Comparison of ENCODE assay signal across 1 cellular context in the genomic region with DNA sequence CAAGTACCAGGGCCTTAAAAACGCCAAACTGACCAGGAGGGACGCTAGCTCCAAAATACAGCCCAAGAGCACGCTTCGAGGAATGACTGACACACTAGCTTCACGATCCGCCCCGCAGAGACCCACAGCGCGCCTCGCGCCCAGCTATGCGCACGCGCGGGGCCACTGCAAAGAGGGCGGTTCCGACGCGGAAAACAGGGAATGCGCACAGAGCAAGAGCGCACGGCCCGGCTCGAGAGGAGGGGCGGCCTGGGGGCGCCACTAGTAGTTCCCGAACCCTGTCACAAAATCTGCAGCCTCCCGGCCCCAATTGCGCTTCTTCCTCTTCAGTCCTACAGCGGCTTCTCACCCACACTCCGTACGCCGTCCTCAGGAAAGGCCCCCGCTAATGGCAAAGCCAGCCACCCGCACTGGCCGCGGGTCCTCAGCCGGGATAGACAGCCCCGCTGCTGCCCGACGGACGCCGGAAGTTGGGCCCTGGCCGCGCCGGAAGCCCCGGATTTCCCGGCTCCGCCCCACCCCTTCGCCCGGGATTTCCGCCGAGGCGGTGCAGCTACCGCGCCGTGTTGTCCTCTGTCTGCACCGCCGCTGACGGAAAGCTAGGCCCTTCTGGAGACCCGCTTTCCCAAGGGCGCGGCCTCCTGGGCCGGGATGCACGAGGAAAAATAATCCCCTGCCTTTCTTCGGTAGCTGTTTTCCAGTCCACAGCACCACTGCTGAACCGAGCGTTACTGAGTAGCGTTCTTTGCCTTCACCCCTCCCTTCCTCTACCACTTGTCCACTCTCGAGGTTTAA.
A peak's percentile ranks its signal among the peaks of the same experiment; 100 is the strongest.
TF ChIP-seq lines count a peak whose summit lies in the region.

HDHD2 (minus strand) TSS at position 472 of the 795 bp plus-strand sequence. CDS start 14,061 bp downstream, outside the sequence.

TF ChIP-seq in HepG2, 621 proteins besides CTCF, POLR2A, EP300 and RAD21 (continued from another document and continues in another):
- TF ChIP-seq HIC2 (CRISPR knock-in tag; IDR thresholded peaks at IDR 0.05; ENCODE audit: low read depth) (no peak; the same call in 1 of the 2 replicates), KDM6A (CRISPR knock-in tag; IDR thresholded peaks at IDR 0.05; ENCODE audit: low read depth) (no peak), MNT (IDR thresholded peaks at IDR 0.05) (no peak), SIN3B (IDR thresholded peaks at IDR 0.05; ENCODE audit: low read length) (no peak; the same call in 1 of the 2 replicates), ZNF407 (CRISPR knock-in tag; IDR thresholded peaks at IDR 0.05; ENCODE audit: not compliant biosample characterization) (peak; percentile 51), MLLT10 (CRISPR knock-in tag; IDR thresholded peaks at IDR 0.05) (no peak), TFDP2 (CRISPR knock-in tag; IDR thresholded peaks at IDR 0.05) (peak; percentile 50), IRF1 (CRISPR knock-in tag; IDR thresholded peaks at IDR 0.05; ENCODE audit: low read depth) (no peak), PBX3 (CRISPR knock-in tag; IDR thresholded peaks at IDR 0.05; ENCODE audit: borderline replicate concordance) (no peak; the same call in 1 of the 2 replicates), ZNF17 (CRISPR knock-in tag; IDR thresholded peaks at IDR 0.05) (no peak), ZNF850 (CRISPR knock-in tag; conservative IDR thresholded peaks at IDR 0.05) (0 out of 2 replicates have a peak, but pooled peaks have one; percentile 68), ZNF644 (CRISPR knock-in tag; IDR thresholded peaks at IDR 0.05; ENCODE audit: low read depth) (no peak), ZNF549 (CRISPR knock-in tag; IDR thresholded peaks at IDR 0.05) (no peak), ZNF264 (CRISPR knock-in tag; IDR thresholded peaks at IDR 0.05) (no peak), GFI1 (CRISPR knock-in tag; IDR thresholded peaks at IDR 0.05; ENCODE audit: borderline replicate concordance) (peak; percentile 40; the same call in 1 of the 2 replicates), MTF2 (CRISPR knock-in tag; IDR thresholded peaks at IDR 0.05; ENCODE audit: borderline replicate concordance) (peak; percentile 53; the same call in 1 of the 2 replicates), NR2F1 (CRISPR knock-in tag; IDR thresholded peaks at IDR 0.05) (no peak), GABPB1 (CRISPR knock-in tag; IDR thresholded peaks at IDR 0.05) (peak; percentile 98), SKI (IDR thresholded peaks at IDR 0.05; ENCODE audit: partially characterized antibody) (no peak), PRPF4 (IDR thresholded peaks at IDR 0.05; ENCODE audit: low read depth, low read length, poor library complexity, severe bottlenecking) (no peak), RFXANK (CRISPR knock-in tag; IDR thresholded peaks at IDR 0.05) (no peak), HIVEP1 (CRISPR knock-in tag; IDR thresholded peaks at IDR 0.05) (peak; percentile 70), ZBTB42 (CRISPR knock-in tag; IDR thresholded peaks at IDR 0.05) (no peak; the same call in 1 of the 2 replicates), FOXO4 (CRISPR knock-in tag; conservative IDR thresholded peaks at IDR 0.05) (no peak), SMAD1 (CRISPR knock-in tag; IDR thresholded peaks at IDR 0.05; ENCODE audit: borderline replicate concordance, low read depth) (no peak)
- TF ChIP-seq, protein P1, sequence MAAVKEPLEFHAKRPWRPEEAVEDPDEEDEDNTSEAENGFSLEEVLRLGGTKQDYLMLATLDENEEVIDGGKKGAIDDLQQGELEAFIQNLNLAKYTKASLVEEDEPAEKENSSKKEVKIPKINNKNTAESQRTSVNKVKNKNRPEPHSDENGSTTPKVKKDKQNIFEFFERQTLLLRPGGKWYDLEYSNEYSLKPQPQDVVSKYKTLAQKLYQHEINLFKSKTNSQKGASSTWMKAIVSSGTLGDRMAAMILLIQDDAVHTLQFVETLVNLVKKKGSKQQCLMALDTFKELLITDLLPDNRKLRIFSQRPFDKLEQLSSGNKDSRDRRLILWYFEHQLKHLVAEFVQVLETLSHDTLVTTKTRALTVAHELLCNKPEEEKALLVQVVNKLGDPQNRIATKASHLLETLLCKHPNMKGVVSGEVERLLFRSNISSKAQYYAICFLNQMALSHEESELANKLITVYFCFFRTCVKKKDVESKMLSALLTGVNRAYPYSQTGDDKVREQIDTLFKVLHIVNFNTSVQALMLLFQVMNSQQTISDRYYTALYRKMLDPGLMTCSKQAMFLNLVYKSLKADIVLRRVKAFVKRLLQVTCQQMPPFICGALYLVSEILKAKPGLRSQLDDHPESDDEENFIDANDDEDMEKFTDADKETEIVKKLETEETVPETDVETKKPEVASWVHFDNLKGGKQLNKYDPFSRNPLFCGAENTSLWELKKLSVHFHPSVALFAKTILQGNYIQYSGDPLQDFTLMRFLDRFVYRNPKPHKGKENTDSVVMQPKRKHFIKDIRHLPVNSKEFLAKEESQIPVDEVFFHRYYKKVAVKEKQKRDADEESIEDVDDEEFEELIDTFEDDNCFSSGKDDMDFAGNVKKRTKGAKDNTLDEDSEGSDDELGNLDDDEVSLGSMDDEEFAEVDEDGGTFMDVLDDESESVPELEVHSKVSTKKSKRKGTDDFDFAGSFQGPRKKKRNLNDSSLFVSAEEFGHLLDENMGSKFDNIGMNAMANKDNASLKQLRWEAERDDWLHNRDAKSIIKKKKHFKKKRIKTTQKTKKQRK (IDR thresholded peaks at IDR 0.05; ENCODE audit: low read length) = no peak
- TF ChIP-seq, protein P2, sequence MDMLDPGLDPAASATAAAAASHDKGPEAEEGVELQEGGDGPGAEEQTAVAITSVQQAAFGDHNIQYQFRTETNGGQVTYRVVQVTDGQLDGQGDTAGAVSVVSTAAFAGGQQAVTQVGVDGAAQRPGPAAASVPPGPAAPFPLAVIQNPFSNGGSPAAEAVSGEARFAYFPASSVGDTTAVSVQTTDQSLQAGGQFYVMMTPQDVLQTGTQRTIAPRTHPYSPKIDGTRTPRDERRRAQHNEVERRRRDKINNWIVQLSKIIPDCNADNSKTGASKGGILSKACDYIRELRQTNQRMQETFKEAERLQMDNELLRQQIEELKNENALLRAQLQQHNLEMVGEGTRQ (IDR thresholded peaks at IDR 0.05; ENCODE audit: low read depth, low read length) = no peak
- TF ChIP-seq, protein P2 (CRISPR knock-in tag; IDR thresholded peaks at IDR 0.05; ENCODE audit: borderline replicate concordance) = no peak
